Comparison of ENCODE assay signal across 1 cellular context in genomic region chr1:1142352-1142751, GRCh38.
TF ChIP-seq lines count a peak whose summit lies in the region.

No MANE protein-coding gene starts in this region.

TF ChIP-seq in HEK293, 187 proteins besides CTCF, POLR2A, EP300 and RAD21:
- TF ChIP-seq KLF1 (tag by site-specific recombination; IDR thresholded peaks at IDR 0.05) (peak; percentile 40; the same call in 1 of the 2 replicates), GLIS1 (tag by site-specific recombination; IDR thresholded peaks at IDR 0.05) (peak; percentile 67), SP7 (tag by site-specific recombination; IDR thresholded peaks at IDR 0.05) (peak; percentile 44; the same call in 1 of the 2 replicates), ZNF398 (tag by site-specific recombination; IDR thresholded peaks at IDR 0.05) (peak; percentile 25; the same call in 1 of the 2 replicates), SP2 (tag by site-specific recombination; IDR thresholded peaks at IDR 0.05) (peak; percentile 32; the same call in 1 of the 2 replicates), KLF8 (tag by site-specific recombination; IDR thresholded peaks at IDR 0.05) (peak; percentile 25; the same call in 1 of the 2 replicates), EGR2 (tag by site-specific recombination; IDR thresholded peaks at IDR 0.05; ENCODE audit: low read depth) (peak; percentile 92), ZIC2 (tag by site-specific recombination; IDR thresholded peaks at IDR 0.05) (peak; percentile 59; the same call in 1 of the 2 replicates), ZBTB10 (tag by site-specific recombination; IDR thresholded peaks at IDR 0.05) (peak; percentile 15; the same call in 1 of the 2 replicates), PATZ1 (tag by site-specific recombination; IDR thresholded peaks at IDR 0.05) (peak; percentile 56), ZBTB7A (tag by site-specific recombination; IDR thresholded peaks at IDR 0.05; ENCODE audit: low read depth) (0 out of 2 replicates have a peak, but pooled peaks have one; percentile 55), WT1 (tag by site-specific recombination; IDR thresholded peaks at IDR 0.05) (0 out of 2 replicates have a peak, but pooled peaks have one; percentile 30), ZFHX2 (tag by site-specific recombination; conservative IDR thresholded peaks at IDR 0.05) (peak; percentile 97)
